25 cellular contexts compared by ENCODE assay signal in genomic region chr11:32109138-32109537, GRCh38. TPM values are rescaled to one million over a fixed set of nuclear protein-coding genes. Genes with fewer than 3 reads are reported as not detected.
DNase-seq lines count a peak whose midpoint lies in the region; ATAC-seq and TF ChIP-seq lines count a peak whose summit lies in the region.
"Had no signal": no experiment of that assay in that cellular context is flagged by ENCODE, and none has a peak within 500 bp of the region (broad histone marks: within the 10 kb centered on the region; RNA-seq: fewer than 3 reads in every experiment).

No MANE protein-coding gene starts in this region.

- TF ChIP-seq CTCF in astrocyte of the spinal cord (IDR thresholded peaks at IDR 0.05; ENCODE audit: low read depth, low read length): no peak
- TF ChIP-seq CTCF in fibroblast of villous mesenchyme (IDR thresholded peaks at IDR 0.05; ENCODE audit: insufficient read depth, low read depth, low read length): no peak

- H3K9me3 ChIP-seq in MG63: no peaks in the 10 kb centered on the region
- H3K9me3 ChIP-seq: BLaER1 treated with 17β-estradiol and CSF1 and Interleukin-3, amounts not matched to agents 10 nM and 100 nM; breast epithelium; gastrocnemius medialis; lower lobe of right lung; psoas muscle; uterus had no signal

- in situ Hi-C loops in astrocyte of the spinal cord (cut with HindIII; ENCODE audit: low sequenced_read_pairs): no loop called here

- peaks cover 5% of the 10 kb centered on the region; the same call in 1 of the 2 replicates for H3K36me3 ChIP-seq in MG63
- H3K36me3 ChIP-seq: breast epithelium, uterus had no signal

- peak; percentile 56 for DNase-seq in EL
- DNase-seq in MG63: peak; percentile 10
- peak; percentile 69 for DNase-seq in astrocyte of the spinal cord (ENCODE audit: low read depth, low spot score)
- DNase-seq in fibroblast of villous mesenchyme (ENCODE audit: low read depth): peak; percentile 50
- no peak for DNase-seq in NOMO-1 treated with dmso at 0.1 percent for 144 hours (lab: John Stamatoyannopoulos, UW; ENCODE audit: unreplicated experiment)
- DNase-seq in COLO668 (lab: John Stamatoyannopoulos, UW; ENCODE audit: unreplicated experiment): no peak
- DNase-seq: ACHN; activated CD4-positive, alpha-beta T cell treated with anti-CD3 and anti-CD28 coated beads, Interleukin-2, amount 50 U/mL, for 1 hour; activated naive CD8-positive, alpha-beta T cell treated with anti-CD3 and anti-CD28 coated beads for 36 hours; gastrocnemius medialis; H9; KBM-7; lower lobe of right lung; NCI-H187; NCI-H2227 treated with DMSO at 0.1 percent for 48 hours; psoas muscle; small intestine; stimulated activated naive B cell treated with anti-CD40 and anti-IgM and Interleukin-4, amounts not matched to agents 10 μg/mL and 1 μg/mL and 100 μg/mL, for 72 hours; T-helper 17 cell; uterus had no signal

- H3K4me3 ChIP-seq in MG63 (no peak overlapping the region), astrocyte of the spinal cord (ENCODE audit: low read depth, low read length) (no peak overlapping the region), fibroblast of villous mesenchyme (ENCODE audit: low read depth, low read length) (no peak overlapping the region)
- H3K4me3 ChIP-seq: BLaER1 treated with 17β-estradiol and CSF1 and Interleukin-3, amounts not matched to agents 10 nM and 100 nM; breast epithelium; gastrocnemius medialis; lower lobe of right lung; psoas muscle; uterus had no signal

- H3K27me3 ChIP-seq in MG63: no peaks in the 10 kb centered on the region
- H3K27me3 ChIP-seq: BLaER1 treated with 17β-estradiol and CSF1 and Interleukin-3, amounts not matched to agents 10 nM and 100 nM; breast epithelium; gastrocnemius medialis; uterus had no signal

- no peak for ATAC-seq in GM21360 (IDR thresholded peaks at IDR 0.05; ENCODE audit: unreplicated experiment)
- ATAC-seq in GM18517 (IDR thresholded peaks at IDR 0.05; ENCODE audit: unreplicated experiment): no peak
- ATAC-seq: activated T-helper 17 cell treated with anti-CD3 and anti-CD28 coated beads, Interleukin-2, amount 50 U/mL, for 72 hours; gastrocnemius medialis; lower lobe of right lung; psoas muscle; T-helper 17 cell had no signal

RNA-seq across cellular contexts. Expression of gene RCN1, which starts 18.3 kb away (rescaled TPM):
- total RNA-seq in MG63 (2014; rRNA removed; shearing (Covaris generic); ENCODE audit: low replicate concordance): 132 and 169 TPM in 2 replicates
- total RNA-seq in fibroblast of villous mesenchyme: 338 and 367 TPM in 2 replicates

Comparison
In these comparisons a context has a peak if more than half of its experiments do, and no peak if none do; other contexts are left out.
1. DNase-seq: peak in EL (single experiment), MG63 (single experiment), astrocyte of the spinal cord (single experiment) and fibroblast of villous mesenchyme (single experiment); none in NOMO-1 treated with dmso at 0.1 percent for 144 hours (single experiment) and COLO668 (single experiment).